Comparison of ENCODE assay signal across 1 cellular context in the genomic region with DNA sequence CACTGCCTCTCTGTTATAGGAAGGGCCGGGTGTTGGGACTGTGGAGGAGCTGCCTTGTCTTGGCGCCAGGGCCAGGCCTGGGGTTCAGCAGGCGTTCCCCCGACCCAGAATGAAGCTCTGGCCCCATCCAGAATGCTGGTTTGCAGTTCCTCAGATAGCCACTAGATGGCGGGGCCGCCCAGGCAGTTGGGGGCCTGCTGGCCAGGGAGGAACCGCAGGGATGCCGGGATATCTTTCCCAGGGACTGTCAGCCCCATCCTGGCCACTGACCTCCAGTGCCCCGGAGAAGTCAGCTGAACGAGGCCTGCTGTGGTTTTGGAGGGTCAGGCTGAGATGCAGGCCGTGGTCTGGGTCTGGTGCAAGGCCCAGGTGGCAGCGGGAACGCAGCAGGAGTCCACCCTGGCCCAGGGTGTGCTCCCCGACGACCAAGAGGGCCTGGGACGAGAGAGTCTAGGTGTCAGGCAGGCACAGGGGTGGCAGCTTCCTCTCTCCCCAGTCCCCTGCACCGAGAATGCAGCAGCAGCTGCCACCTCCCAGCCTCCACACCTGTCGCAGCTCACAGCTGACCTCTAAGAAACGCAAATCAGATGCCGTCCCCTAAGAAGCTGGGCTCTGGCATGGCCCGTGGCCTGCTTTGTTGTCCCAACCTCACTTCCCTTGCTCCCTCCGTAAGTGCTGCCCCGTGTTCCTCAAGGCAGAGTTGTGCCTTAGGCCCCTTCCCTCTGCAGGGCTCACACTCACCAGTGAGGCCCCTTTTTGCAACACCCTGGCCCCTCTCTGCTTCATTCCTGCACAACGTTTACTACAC.
TF ChIP-seq lines count a peak whose summit lies in the region.

No MANE protein-coding gene starts in this region.

TF ChIP-seq in HepG2, 621 proteins besides CTCF, POLR2A, EP300 and RAD21 (continued from another document and continues in another):
- TF ChIP-seq, protein P1, sequence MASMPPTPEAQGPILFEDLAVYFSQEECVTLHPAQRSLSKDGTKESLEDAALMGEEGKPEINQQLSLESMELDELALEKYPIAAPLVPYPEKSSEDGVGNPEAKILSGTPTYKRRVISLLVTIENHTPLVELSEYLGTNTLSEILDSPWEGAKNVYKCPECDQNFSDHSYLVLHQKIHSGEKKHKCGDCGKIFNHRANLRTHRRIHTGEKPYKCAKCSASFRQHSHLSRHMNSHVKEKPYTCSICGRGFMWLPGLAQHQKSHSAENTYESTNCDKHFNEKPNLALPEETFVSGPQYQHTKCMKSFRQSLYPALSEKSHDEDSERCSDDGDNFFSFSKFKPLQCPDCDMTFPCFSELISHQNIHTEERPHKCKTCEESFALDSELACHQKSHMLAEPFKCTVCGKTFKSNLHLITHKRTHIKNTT (CRISPR knock-in tag; IDR thresholded peaks at IDR 0.05) = no peak
- TF ChIP-seq ZNF792 (CRISPR knock-in tag; IDR thresholded peaks at IDR 0.05) = peak; percentile 95
- TF ChIP-seq TP53 (CRISPR knock-in tag; conservative IDR thresholded peaks at IDR 0.05) = 0 out of 2 replicates have a peak, but pooled peaks have one; percentile 70
- no peak for TF ChIP-seq ZNF260 (CRISPR knock-in tag; IDR thresholded peaks at IDR 0.05; ENCODE audit: borderline replicate concordance, low read depth)
- no peak for TF ChIP-seq THYN1 (CRISPR knock-in tag; IDR thresholded peaks at IDR 0.05; ENCODE audit: borderline replicate concordance, low read depth)
- TF ChIP-seq ZNF468 (CRISPR knock-in tag; IDR thresholded peaks at IDR 0.05) = peak; percentile 80; the same call in 1 of the 2 replicates
- TF ChIP-seq CENPX (CRISPR knock-in tag; IDR thresholded peaks at IDR 0.05) = no peak
- TF ChIP-seq RELA (CRISPR knock-in tag; IDR thresholded peaks at IDR 0.05) = peak; percentile 84
- TF ChIP-seq ARNT (IDR thresholded peaks at IDR 0.05) = no peak
- TF ChIP-seq TBX3 (IDR thresholded peaks at IDR 0.05; ENCODE audit: borderline replicate concordance) = no peak
- TF ChIP-seq IKZF1 (IDR thresholded peaks at IDR 0.05) = no peak
- no peak for TF ChIP-seq ZNF562 (CRISPR knock-in tag; IDR thresholded peaks at IDR 0.05; ENCODE audit: borderline replicate concordance)
- peak; percentile 78 for TF ChIP-seq GATAD1 (CRISPR knock-in tag; IDR thresholded peaks at IDR 0.05)
- TF ChIP-seq GTF2F1 (IDR thresholded peaks at IDR 0.05; ENCODE audit: low read length) = no peak
- TF ChIP-seq, protein P2, sequence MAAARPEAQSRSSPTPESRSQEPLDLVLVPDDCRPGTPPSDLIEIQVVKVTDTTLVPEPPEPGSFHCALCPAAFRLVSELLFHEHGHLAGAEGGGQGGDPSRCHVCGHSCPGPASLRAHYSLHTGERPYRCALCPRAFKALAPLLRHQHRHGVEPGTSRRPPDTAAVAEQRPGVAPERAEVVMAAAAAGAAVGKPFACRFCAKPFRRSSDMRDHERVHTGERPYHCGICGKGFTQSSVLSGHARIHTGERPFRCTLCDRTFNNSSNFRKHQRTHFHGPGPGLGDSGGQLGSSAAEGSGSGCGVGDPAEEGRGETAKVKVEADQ (CRISPR knock-in tag; IDR thresholded peaks at IDR 0.05; ENCODE audit: borderline replicate concordance) = peak; percentile 94; the same call in 1 of the 2 replicates
- TF ChIP-seq ARHGAP35 (CRISPR knock-in tag; IDR thresholded peaks at IDR 0.05; ENCODE audit: borderline replicate concordance) = peak; percentile 9; the same call in 1 of the 2 replicates
- peak; percentile 76 for TF ChIP-seq NKX3-1 (CRISPR knock-in tag; IDR thresholded peaks at IDR 0.05)
- peak; percentile 36; the same call in 1 of the 2 replicates for TF ChIP-seq NR2F6 (IDR thresholded peaks at IDR 0.05)
- TF ChIP-seq NR2F6 (CRISPR knock-in tag; IDR thresholded peaks at IDR 0.05) = peak; percentile 74
- TF ChIP-seq NFRKB (IDR thresholded peaks at IDR 0.05) = no peak
- TF ChIP-seq CBX2 (IDR thresholded peaks at IDR 0.05; ENCODE audit: low read depth, low read length) = no peak
- TF ChIP-seq CBX2 (CRISPR knock-in tag; IDR thresholded peaks at IDR 0.05; ENCODE audit: low read depth) = peak; percentile 89; the same call in 1 of the 2 replicates
- TF ChIP-seq PRMT3 (CRISPR knock-in tag; IDR thresholded peaks at IDR 0.05; ENCODE audit: borderline replicate concordance, low read depth) = no peak
- TF ChIP-seq TEAD3 (CRISPR knock-in tag; optimal IDR thresholded peaks at IDR 0.05; ENCODE audit: borderline replicate concordance) = peak; percentile 69
- peak; percentile 93 for TF ChIP-seq ZNF501 (CRISPR knock-in tag; IDR thresholded peaks at IDR 0.05)
- no peak for TF ChIP-seq ZC3H13 (CRISPR knock-in tag; IDR thresholded peaks at IDR 0.05)
- peak; percentile 70 for TF ChIP-seq MED1 (CRISPR knock-in tag; IDR thresholded peaks at IDR 0.05)
- TF ChIP-seq ZEB1 (IDR thresholded peaks at IDR 0.05; ENCODE audit: insufficient replicate concordance, low read depth) = peak; percentile 42
- TF ChIP-seq ESRRA (CRISPR knock-in tag; IDR thresholded peaks at IDR 0.05; ENCODE audit: low read depth) = peak; percentile 53; the same call in 1 of the 2 replicates
- TF ChIP-seq, protein P3, sequence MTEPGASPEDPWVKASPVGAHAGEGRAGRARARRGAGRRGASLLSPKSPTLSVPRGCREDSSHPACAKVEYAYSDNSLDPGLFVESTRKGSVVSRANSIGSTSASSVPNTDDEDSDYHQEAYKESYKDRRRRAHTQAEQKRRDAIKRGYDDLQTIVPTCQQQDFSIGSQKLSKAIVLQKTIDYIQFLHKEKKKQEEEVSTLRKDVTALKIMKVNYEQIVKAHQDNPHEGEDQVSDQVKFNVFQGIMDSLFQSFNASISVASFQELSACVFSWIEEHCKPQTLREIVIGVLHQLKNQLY (CRISPR knock-in tag; IDR thresholded peaks at IDR 0.05) = peak; percentile 45; the same call in 1 of the 2 replicates
- peak; percentile 87; the same call in 1 of the 2 replicates for TF ChIP-seq ZNF556 (CRISPR knock-in tag; IDR thresholded peaks at IDR 0.05; ENCODE audit: borderline replicate concordance)
- peak; percentile 75; the same call in 1 of the 2 replicates for TF ChIP-seq ZNF616 (CRISPR knock-in tag; IDR thresholded peaks at IDR 0.05; ENCODE audit: low read depth)
- peak in 1 of 2 experiments; percentile 58; a peak in 1 of 4 replicates for TF ChIP-seq NR2F1 (CRISPR knock-in tag; IDR thresholded peaks at IDR 0.05)
- no peak for TF ChIP-seq NFYC (CRISPR knock-in tag; IDR thresholded peaks at IDR 0.05)
- no peak for TF ChIP-seq YY1 (IDR thresholded peaks at IDR 0.05; ENCODE audit: insufficient read depth, insufficient replicate concordance, low read depth, low read length)
- TF ChIP-seq, protein P4, sequence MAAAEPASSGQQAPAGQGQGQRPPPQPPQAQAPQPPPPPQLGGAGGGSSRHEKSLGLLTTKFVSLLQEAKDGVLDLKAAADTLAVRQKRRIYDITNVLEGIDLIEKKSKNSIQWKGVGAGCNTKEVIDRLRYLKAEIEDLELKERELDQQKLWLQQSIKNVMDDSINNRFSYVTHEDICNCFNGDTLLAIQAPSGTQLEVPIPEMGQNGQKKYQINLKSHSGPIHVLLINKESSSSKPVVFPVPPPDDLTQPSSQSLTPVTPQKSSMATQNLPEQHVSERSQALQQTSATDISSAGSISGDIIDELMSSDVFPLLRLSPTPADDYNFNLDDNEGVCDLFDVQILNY (CRISPR knock-in tag; conservative IDR thresholded peaks at IDR 0.05) = no peak
- TF ChIP-seq PRPF4 (IDR thresholded peaks at IDR 0.05; ENCODE audit: low read depth, low read length, poor library complexity, severe bottlenecking) = no peak
- no peak for TF ChIP-seq MXI1 (IDR thresholded peaks at IDR 0.05; ENCODE audit: borderline replicate concordance, low read depth, low read length)
- TF ChIP-seq ZMYM2 (CRISPR knock-in tag; IDR thresholded peaks at IDR 0.05) = no peak
- peak; percentile 91 for TF ChIP-seq ZNF34 (CRISPR knock-in tag; IDR thresholded peaks at IDR 0.05; ENCODE audit: borderline replicate concordance)
- TF ChIP-seq HMG20B (CRISPR knock-in tag; conservative IDR thresholded peaks at IDR 0.05) = peak; percentile 67; the same call in 1 of the 2 replicates
- TF ChIP-seq, protein P5, sequence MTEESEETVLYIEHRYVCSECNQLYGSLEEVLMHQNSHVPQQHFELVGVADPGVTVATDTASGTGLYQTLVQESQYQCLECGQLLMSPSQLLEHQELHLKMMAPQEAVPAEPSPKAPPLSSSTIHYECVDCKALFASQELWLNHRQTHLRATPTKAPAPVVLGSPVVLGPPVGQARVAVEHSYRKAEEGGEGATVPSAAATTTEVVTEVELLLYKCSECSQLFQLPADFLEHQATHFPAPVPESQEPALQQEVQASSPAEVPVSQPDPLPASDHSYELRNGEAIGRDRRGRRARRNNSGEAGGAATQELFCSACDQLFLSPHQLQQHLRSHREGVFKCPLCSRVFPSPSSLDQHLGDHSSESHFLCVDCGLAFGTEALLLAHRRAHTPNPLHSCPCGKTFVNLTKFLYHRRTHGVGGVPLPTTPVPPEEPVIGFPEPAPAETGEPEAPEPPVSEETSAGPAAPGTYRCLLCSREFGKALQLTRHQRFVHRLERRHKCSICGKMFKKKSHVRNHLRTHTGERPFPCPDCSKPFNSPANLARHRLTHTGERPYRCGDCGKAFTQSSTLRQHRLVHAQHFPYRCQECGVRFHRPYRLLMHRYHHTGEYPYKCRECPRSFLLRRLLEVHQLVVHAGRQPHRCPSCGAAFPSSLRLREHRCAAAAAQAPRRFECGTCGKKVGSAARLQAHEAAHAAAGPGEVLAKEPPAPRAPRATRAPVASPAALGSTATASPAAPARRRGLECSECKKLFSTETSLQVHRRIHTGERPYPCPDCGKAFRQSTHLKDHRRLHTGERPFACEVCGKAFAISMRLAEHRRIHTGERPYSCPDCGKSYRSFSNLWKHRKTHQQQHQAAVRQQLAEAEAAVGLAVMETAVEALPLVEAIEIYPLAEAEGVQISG (CRISPR knock-in tag; IDR thresholded peaks at IDR 0.05) = peak; percentile 79
- no peak for TF ChIP-seq SRSF4 (IDR thresholded peaks at IDR 0.05; ENCODE audit: low read depth, low read length, poor library complexity, severe bottlenecking)
- TF ChIP-seq, protein P6, sequence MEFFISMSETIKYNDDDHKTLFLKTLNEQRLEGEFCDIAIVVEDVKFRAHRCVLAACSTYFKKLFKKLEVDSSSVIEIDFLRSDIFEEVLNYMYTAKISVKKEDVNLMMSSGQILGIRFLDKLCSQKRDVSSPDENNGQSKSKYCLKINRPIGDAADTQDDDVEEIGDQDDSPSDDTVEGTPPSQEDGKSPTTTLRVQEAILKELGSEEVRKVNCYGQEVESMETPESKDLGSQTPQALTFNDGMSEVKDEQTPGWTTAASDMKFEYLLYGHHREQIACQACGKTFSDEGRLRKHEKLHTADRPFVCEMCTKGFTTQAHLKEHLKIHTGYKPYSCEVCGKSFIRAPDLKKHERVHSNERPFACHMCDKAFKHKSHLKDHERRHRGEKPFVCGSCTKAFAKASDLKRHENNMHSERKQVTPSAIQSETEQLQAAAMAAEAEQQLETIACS (CRISPR knock-in tag; IDR thresholded peaks at IDR 0.05) = 0 out of 2 replicates have a peak, but pooled peaks have one; percentile 13
- peak; percentile 67; the same call in 1 of the 2 replicates for TF ChIP-seq SMAD3 (CRISPR knock-in tag; IDR thresholded peaks at IDR 0.05)
- TF ChIP-seq IRF2 (CRISPR knock-in tag; IDR thresholded peaks at IDR 0.05) = peak; percentile 81
- peak; percentile 97 for TF ChIP-seq DNMT1 (CRISPR knock-in tag; IDR thresholded peaks at IDR 0.05)
- TF ChIP-seq NFIC (IDR thresholded peaks at IDR 0.05; ENCODE audit: low read length) = no peak
- TF ChIP-seq, protein P7, sequence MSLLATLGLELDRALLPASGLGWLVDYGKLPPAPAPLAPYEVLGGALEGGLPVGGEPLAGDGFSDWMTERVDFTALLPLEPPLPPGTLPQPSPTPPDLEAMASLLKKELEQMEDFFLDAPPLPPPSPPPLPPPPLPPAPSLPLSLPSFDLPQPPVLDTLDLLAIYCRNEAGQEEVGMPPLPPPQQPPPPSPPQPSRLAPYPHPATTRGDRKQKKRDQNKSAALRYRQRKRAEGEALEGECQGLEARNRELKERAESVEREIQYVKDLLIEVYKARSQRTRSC (CRISPR knock-in tag; IDR thresholded peaks at IDR 0.05; ENCODE audit: low read depth) = no peak
- TF ChIP-seq ZNF746 (CRISPR knock-in tag; IDR thresholded peaks at IDR 0.05) = no peak
- peak; percentile 81 for TF ChIP-seq THAP11 (CRISPR knock-in tag; IDR thresholded peaks at IDR 0.05)
- peak; percentile 96; the same call in 1 of the 2 replicates for TF ChIP-seq MAZ (IDR thresholded peaks at IDR 0.05; ENCODE audit: borderline replicate concordance, low read depth, low read length)
- TF ChIP-seq MAZ (CRISPR knock-in tag; IDR thresholded peaks at IDR 0.05; ENCODE audit: low read depth) = peak; percentile 86
- 0 out of 2 replicates have a peak, but pooled peaks have one; percentile 34 for TF ChIP-seq RCOR2 (CRISPR knock-in tag; IDR thresholded peaks at IDR 0.05)
- TF ChIP-seq ZNF263 (CRISPR knock-in tag; IDR thresholded peaks at IDR 0.05) = peak; percentile 89
- TF ChIP-seq, protein P8, sequence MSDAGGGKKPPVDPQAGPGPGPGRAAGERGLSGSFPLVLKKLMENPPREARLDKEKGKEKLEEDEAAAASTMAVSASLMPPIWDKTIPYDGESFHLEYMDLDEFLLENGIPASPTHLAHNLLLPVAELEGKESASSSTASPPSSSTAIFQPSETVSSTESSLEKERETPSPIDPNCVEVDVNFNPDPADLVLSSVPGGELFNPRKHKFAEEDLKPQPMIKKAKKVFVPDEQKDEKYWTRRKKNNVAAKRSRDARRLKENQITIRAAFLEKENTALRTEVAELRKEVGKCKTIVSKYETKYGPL (CRISPR knock-in tag; IDR thresholded peaks at IDR 0.05) = no peak
- no peak for TF ChIP-seq PAWR (CRISPR knock-in tag; IDR thresholded peaks at IDR 0.05; ENCODE audit: borderline replicate concordance)
- no peak for TF ChIP-seq FOXK2 (IDR thresholded peaks at IDR 0.05)
- no peak for TF ChIP-seq MTA3 (CRISPR knock-in tag; IDR thresholded peaks at IDR 0.05)
- TF ChIP-seq ZNF607 (CRISPR knock-in tag; IDR thresholded peaks at IDR 0.05; ENCODE audit: borderline replicate concordance) = 0 out of 2 replicates have a peak, but pooled peaks have one; percentile 62
- TF ChIP-seq NCOA1 (CRISPR knock-in tag; IDR thresholded peaks at IDR 0.05) = no peak
- 0 out of 2 replicates have a peak, but pooled peaks have one; percentile 56 for TF ChIP-seq HNRNPL (IDR thresholded peaks at IDR 0.05; ENCODE audit: low read depth, low read length)
- peak; percentile 38; the same call in 1 of the 2 replicates for TF ChIP-seq CEBPG (CRISPR knock-in tag; IDR thresholded peaks at IDR 0.05)
- TF ChIP-seq ZNF605 (CRISPR knock-in tag; IDR thresholded peaks at IDR 0.05) = peak; percentile 92
- no peak for TF ChIP-seq SP1 (IDR thresholded peaks at IDR 0.05)
- TF ChIP-seq SP1 (CRISPR knock-in tag; IDR thresholded peaks at IDR 0.05) = no peak
